In genomic region chr10:5490032-5490431, GRCh38 we compare ENCODE assay signal across 16 cellular contexts. TPM values are rescaled to one million over a fixed set of nuclear protein-coding genes. Genes with fewer than 3 reads are reported as not detected.
DNase-seq lines count a peak whose midpoint lies in the region; ATAC-seq and TF ChIP-seq lines count a peak whose summit lies in the region.
"Had no signal": no experiment of that assay in that cellular context is flagged by ENCODE, and none has a peak within 500 bp of the region (broad histone marks: within the 10 kb centered on the region; RNA-seq: fewer than 3 reads in every experiment).

No MANE protein-coding gene starts in this region.

- H3K9me3 ChIP-seq in osteoblast (ENCODE audit: low read depth, low read length) (no peaks in the 10 kb centered on the region), subcutaneous abdominal adipose tissue (ENCODE audit: control insufficient read depth in 5 of 5, low read length in 5 of 5) (peaks cover 0 to 15% (median 8%) of the 10 kb centered on the region in 5 donors)
- H3K9me3 ChIP-seq: HAP-1 had no signal

- no peak for TF ChIP-seq CTCF in 22Rv1 (IDR thresholded peaks at IDR 0.05)
- TF ChIP-seq CTCF in osteoblast (IDR thresholded peaks at IDR 0.05; ENCODE audit: extremely low read depth, low read depth, low read length), result no peak

- no peak for ATAC-seq in GM18519 (IDR thresholded peaks at IDR 0.05; ENCODE audit: low FRiP score, unreplicated experiment)

- H3K27me3 ChIP-seq in osteoblast (ENCODE audit: insufficient read depth, low read length) (no peaks in the 10 kb centered on the region), subcutaneous abdominal adipose tissue (ENCODE audit: control insufficient read depth in 5 of 5, insufficient read depth in 4 of 5, low read length in 5 of 5) (peaks cover 0 to under 1% (median 0%) of the 10 kb centered on the region in 5 donors)

- DNase-seq in amniotic epithelial cell (ENCODE audit: low read depth) (peak; percentile 6), osteoblast (ENCODE audit: insufficient read length, low spot score, missing footprints) (peak; percentile 34), RKO (ENCODE audit: low spot score) (no peak)
- no peak for DNase-seq in NK-92 treated with Interleukin-12 subunit alpha and Interleukin-12 subunit beta, amount 100 ng/mL, for 24 hours (lab: John Stamatoyannopoulos, UW)
- DNase-seq: ACHN; Caco-2; CD4-positive, alpha-beta T cell; GM23248 had no signal

- H4K20me1 ChIP-seq in osteoblast (ENCODE audit: insufficient read depth, low read length), result no peaks in the 10 kb centered on the region

- H3K4me1 ChIP-seq in osteoblast (ENCODE audit: insufficient read depth, low read length) (no peaks in the 10 kb centered on the region), subcutaneous abdominal adipose tissue (ENCODE audit: control insufficient read depth in 5 of 5, insufficient read depth in 5 of 5, low read length in 5 of 5) (peaks cover 0 to 57% (median 36%) of the 10 kb centered on the region in 5 donors)
- H3K4me1 ChIP-seq: HAP-1 had no signal

- H3K9ac ChIP-seq in subcutaneous abdominal adipose tissue (ENCODE audit: low read length in 5 of 5), result no peak overlapping the region
- H3K9ac ChIP-seq: GM23248 had no signal

- no peak overlapping the region for H2AFZ ChIP-seq in osteoblast (ENCODE audit: low read length)
- H2AFZ ChIP-seq: GM23248 had no signal

- H3K4me3 ChIP-seq in osteoblast (ENCODE audit: insufficient read depth, low read length) (no peak overlapping the region), subcutaneous abdominal adipose tissue (ENCODE audit: low read depth in 1 of 5, low read length in 5 of 5) (no peak overlapping the region)
- H3K4me3 ChIP-seq: GM23248, HAP-1 had no signal

- no peak overlapping the region for H3K4me2 ChIP-seq in osteoblast (ENCODE audit: insufficient read depth, low read length)

- H3K27ac ChIP-seq in 22Rv1 (peak overlapping the region; percentile 99; the same call in 1 of the 2 replicates), osteoblast (ENCODE audit: low read depth, low read length) (no peak overlapping the region), subcutaneous abdominal adipose tissue (ENCODE audit: low read depth, low read length) (peak overlapping the region; percentile 73)
- H3K27ac ChIP-seq: C4-2B, GM23248, HL-60 had no signal

- H3K79me2 ChIP-seq in osteoblast (ENCODE audit: insufficient read depth, low read length), result no peaks in the 10 kb centered on the region

- H3K36me3 ChIP-seq in osteoblast (ENCODE audit: insufficient read depth, low read length), result no peaks in the 10 kb centered on the region
- H3K36me3 ChIP-seq in subcutaneous abdominal adipose tissue (ENCODE audit: control insufficient read depth in 5 of 5, insufficient read depth in 5 of 5, low read length in 5 of 5), result no peaks in the 10 kb centered on the region
- H3K36me3 ChIP-seq: HAP-1 had no signal

RNA-seq across cellular contexts. Expression of gene CALML5, which starts 9.3 kb away (rescaled TPM):
- total RNA-seq in osteoblast, result not detected in 2 replicates
- total RNA-seq: Caco-2; CD4-positive, alpha-beta T cell; GM23248; H4 had no signal

RNA-seq across cellular contexts. Expression of gene CALML3, which starts 34.7 kb away (rescaled TPM):
- not detected in 2 replicates for total RNA-seq in osteoblast
- total RNA-seq: CD4-positive, alpha-beta T cell; GM23248; H4; HT1080 had no signal

Comparison
In these comparisons a context has a peak if more than half of its experiments do, and no peak if none do; other contexts are left out.
1. DNase-seq: peak in amniotic epithelial cell (single experiment) and osteoblast (single experiment); none in NK-92 treated with Interleukin-12 subunit alpha and Interleukin-12 subunit beta, amount 100 ng/mL, for 24 hours (single experiment) and RKO (single experiment).